8 cellular contexts compared by ENCODE assay signal in the genomic region with DNA sequence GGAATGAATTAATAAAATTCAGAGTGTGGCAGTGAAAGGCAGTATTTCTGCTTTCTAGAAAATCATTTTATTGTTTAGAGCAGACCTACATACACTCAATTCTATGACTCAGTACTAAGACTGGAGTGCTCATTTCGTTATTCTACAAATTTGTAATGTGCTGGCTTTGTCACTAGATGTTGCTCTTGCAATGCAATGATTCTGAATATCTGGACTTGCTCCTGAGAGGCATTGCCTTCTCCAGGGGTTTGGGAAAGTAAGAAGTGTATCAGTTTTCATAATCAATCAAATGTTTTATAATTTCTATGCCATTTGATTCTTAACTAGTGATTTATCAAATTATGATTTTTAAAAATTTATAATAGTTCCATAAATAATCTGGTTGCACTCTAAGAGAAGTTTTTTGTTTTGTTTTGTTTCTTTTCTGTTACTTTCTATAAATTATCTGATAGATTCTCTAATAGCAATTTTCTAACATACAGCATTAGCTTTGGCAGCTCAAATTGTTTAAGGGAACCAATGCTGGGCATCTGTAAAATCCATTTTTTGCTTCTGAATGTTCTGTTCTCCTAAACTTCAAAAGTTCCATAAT.
DNase-seq lines count a peak whose midpoint lies in the region; ATAC-seq and TF ChIP-seq lines count a peak whose summit lies in the region.

No MANE protein-coding gene starts in this region.

- ATAC-seq in GM18867 (IDR thresholded peaks at IDR 0.05; ENCODE audit: unreplicated experiment): peak; percentile 81
- ATAC-seq in HG03045 (IDR thresholded peaks at IDR 0.05; ENCODE audit: unreplicated experiment): peak; percentile 73

- no peak overlapping the region for H3K4me3 ChIP-seq in WI38 (ENCODE audit: low read depth, low read length)

- peak; percentile 51 for TF ChIP-seq CTCF in WI38 (IDR thresholded peaks at IDR 0.05; ENCODE audit: low read depth, low read length)

- DNase-seq in COLO668 (lab: John Stamatoyannopoulos, UW; ENCODE audit: unreplicated experiment) (peak; percentile 26), NCI-H2107 (lab: John Stamatoyannopoulos, UW) (peak; percentile 32), glomerular visceral epithelial cell (ENCODE audit: extremely low spot score) (peak; percentile 62), pulmonary artery endothelial cell (ENCODE audit: low read depth, low spot score) (peak; percentile 44), NCI-H187 treated with DMSO at 0.1 percent for 48 hours (lab: John Stamatoyannopoulos, UW) (no peak)
